ENCODE assay signal across 19 cellular contexts in genomic region chr2:227411990-227412350, GRCh38. TPM values are rescaled to one million over a fixed set of nuclear protein-coding genes. Genes with fewer than 3 reads are reported as not detected.
A peak's percentile ranks its signal among the peaks of the same experiment; 100 is the strongest.
DNase-seq lines count a peak whose midpoint lies in the region; ATAC-seq, FAIRE-seq and TF ChIP-seq lines count a peak whose summit lies in the region.
"Had no signal": no experiment of that assay in that cellular context is flagged by ENCODE, and none has a peak within 500 bp of the region (broad histone marks: within the 10 kb centered on the region; RNA-seq: fewer than 3 reads in every experiment).

No MANE protein-coding gene starts in this region.

- peak; percentile 61 for DNase-seq in DMS 273 (lab: John Stamatoyannopoulos, UW; ENCODE audit: unreplicated experiment)
- DNase-seq in DMS 273 treated with DMSO at 0.1 percent for 48 hours (lab: John Stamatoyannopoulos, UW): no peak
- peak; percentile 36 for DNase-seq in IMR-90
- DNase-seq in kidney glomerular epithelial cell (lab: John Stamatoyannopoulos, UW): peak; percentile 45
- DNase-seq in small intestine: no peak
- no peak for DNase-seq in stimulated activated CD4-positive, alpha-beta T cell treated with anti-CD3 and anti-CD28 coated beads, Interleukin-4, amount 100 ng/mL, for 1 hour
- no peak for DNase-seq in NCI-H1105 treated with DMSO at 0.1 percent for 48 hours (lab: John Stamatoyannopoulos, UW)
- DNase-seq: GF-D8; right cardiac atrium; stimulated activated naive CD4-positive, alpha-beta T cell had no signal

- peak overlapping the region; percentile 97 for H3K27ac Mint-ChIP-seq in activated naive CD8-positive, alpha-beta T cell

- no peak for ATAC-seq in IMR-90 (ENCODE audit: low read depth)
- ATAC-seq: right cardiac atrium, Right ventricle myocardium inferior had no signal

- no peak overlapping the region for H3K4ac ChIP-seq in IMR-90 (ENCODE audit: low read depth, low read length)

- no peak overlapping the region for H2AK9ac ChIP-seq in IMR-90 (replicated peaks; ENCODE audit: low read depth, low read length, poor library complexity)

- no peaks in the 10 kb centered on the region for H3K27me3 Mint-ChIP-seq in activated naive CD8-positive, alpha-beta T cell
- H3K27me3 Mint-ChIP-seq: CD4-positive, alpha-beta memory T cell had no signal

- no peak overlapping the region for H2BK15ac ChIP-seq in IMR-90 (ENCODE audit: low read depth, low read length)

- no peak overlapping the region for H3K23ac ChIP-seq in IMR-90 (ENCODE audit: low read depth, low read length)

- H3K4me3 ChIP-seq in IMR-90 (ENCODE audit: insufficient read depth, low read depth, low read length) (no peak overlapping the region), small intestine (ENCODE audit: low read depth in 1 of 2, low read length in 2 of 2) (no peak overlapping the region)
- H3K4me3 ChIP-seq: hepatocyte had no signal

- H2AK5ac ChIP-seq in IMR-90 (ENCODE audit: low read depth, low read length): no peak overlapping the region

- H4K5ac ChIP-seq in IMR-90 (ENCODE audit: low read depth, low read length): no peak overlapping the region

- TF ChIP-seq CTCF in IMR-90 (conservative IDR thresholded peaks at IDR 0.05; ENCODE audit: low read depth, low read length): no peak

- POLR2A ChIA-PET in IMR-90 (lab: Charles Lee; ENCODE audit: unreplicated experiment): no interaction called here

- no peak overlapping the region for H3K14ac ChIP-seq in IMR-90 (replicated peaks; ENCODE audit: low read depth, low read length)

- no peak overlapping the region for H3K9ac ChIP-seq in IMR-90 (ENCODE audit: low read depth, low read length)

- H3K4me1 ChIP-seq in IMR-90 (ENCODE audit: control insufficient read depth, insufficient read depth, low read length) (peaks cover 4% of the 10 kb centered on the region), small intestine (ENCODE audit: control insufficient read depth in 2 of 2, insufficient read depth in 1 of 2, low read depth in 1 of 2, low read length in 1 of 2) (peaks cover 0 to 4% of the 10 kb centered on the region in 2 donors)

- no peaks in the 10 kb centered on the region for H4K20me1 ChIP-seq in IMR-90 (ENCODE audit: insufficient read depth, low read length)

- no peak overlapping the region for H3K18ac ChIP-seq in IMR-90 (ENCODE audit: low read depth, low read length)

- no peaks in the 10 kb centered on the region for H3K9me3 Mint-ChIP-seq in activated naive CD8-positive, alpha-beta T cell (ENCODE audit: low read depth)
- H3K9me3 Mint-ChIP-seq: CD4-positive, alpha-beta memory T cell had no signal

- H4K8ac ChIP-seq in IMR-90 (ENCODE audit: low read depth in 2 of 2, low read length in 2 of 2): no peak overlapping the region

- no peaks in the 10 kb centered on the region for H3K9me1 ChIP-seq in IMR-90 (ENCODE audit: insufficient read depth, low read length)

- no peak for FAIRE-seq in small intestine (lab: Jason Lieb, UNC)

- H3K9me3 ChIP-seq in IMR-90 (ENCODE audit: control insufficient read depth, insufficient read depth, low read length) (no peaks in the 10 kb centered on the region), small intestine (ENCODE audit: control insufficient read depth, low read depth) (no peaks in the 10 kb centered on the region)

- CTCF ChIA-PET in IMR-90 (lab: Yijun Ruan, JAX): no interaction called here

- intact Hi-C loops in IMR-90 (cut with micrococcal nuclease): no loop called here

- no peak overlapping the region for H2BK120ac ChIP-seq in IMR-90 (ENCODE audit: low read depth, low read length)

- no peaks in the 10 kb centered on the region for H3K79me1 ChIP-seq in IMR-90 (ENCODE audit: low read depth in 1 of 2, low read length in 2 of 2)

- no peak overlapping the region for H4K91ac ChIP-seq in IMR-90 (ENCODE audit: insufficient read depth, low read depth, low read length)

- no peak for TF ChIP-seq RAD21 in IMR-90 (IDR thresholded peaks at IDR 0.05; ENCODE audit: low read length)

- peaks cover 65% of the 10 kb centered on the region for H3K4me1 Mint-ChIP-seq in activated naive CD8-positive, alpha-beta T cell (ENCODE audit: low read depth)

- peaks cover 4% of the 10 kb centered on the region for H3K36me3 Mint-ChIP-seq in activated naive CD8-positive, alpha-beta T cell
- H3K36me3 Mint-ChIP-seq: CD4-positive, alpha-beta memory T cell had no signal

- H3K36me3 ChIP-seq in IMR-90 (ENCODE audit: control insufficient read depth, insufficient read depth, low read length) (no peaks in the 10 kb centered on the region), small intestine (ENCODE audit: control insufficient read depth in 2 of 2, insufficient read depth in 2 of 2, low read length in 2 of 2) (no peaks in the 10 kb centered on the region)

- 83% methylated on average over 1 of the region's 3 CpGs; no CpG with 5 or more reads in 1 of the 2 experiments for WGBS in IMR-90 (ENCODE audit: extremely low coverage in 2 of 2, insufficient read length in 1 of 2), 2 experiments
- 88 to 91% (median 90%) methylated on average over 3 of the region's 3 CpGs for WGBS in small intestine, 3 donors

- TF ChIP-seq POLR2A in IMR-90 (IDR thresholded peaks at IDR 0.05; ENCODE audit: low read depth, low read length): no peak

- H2AFZ ChIP-seq in IMR-90 (replicated peaks; ENCODE audit: low read length, poor library complexity): no peak overlapping the region
- H2AFZ ChIP-seq: hepatocyte had no signal

- H3K4me2 ChIP-seq in IMR-90 (ENCODE audit: low read depth, low read length): no peak overlapping the region
- H3K4me2 ChIP-seq: hepatocyte had no signal

- dilution Hi-C loops in IMR-90 (cut with HindIII; ENCODE audit: low sequenced_read_pairs, unreplicated experiment): no loop called here

- no peak overlapping the region for H2BK20ac ChIP-seq in IMR-90 (ENCODE audit: low read depth, low read length)

- no peaks in the 10 kb centered on the region for H3K27me3 ChIP-seq in IMR-90 (ENCODE audit: control insufficient read depth, insufficient read depth, low read length)
- no peaks in the 10 kb centered on the region for H3K27me3 ChIP-seq in small intestine (ENCODE audit: control insufficient read depth in 2 of 2, insufficient read depth in 2 of 2, low read length in 2 of 2)
- H3K27me3 ChIP-seq: hepatocyte had no signal

- in situ Hi-C loops in IMR-90 (cut with MboI; ENCODE audit: low sequenced_read_pairs): no loop called here

- no TSS peak for BruUV-seq in IMR-90 (replicated peaks; lab: Mats Ljungman, UMichigan)

- H3K27ac ChIP-seq in IMR-90 (ENCODE audit: insufficient read depth, low read length) (no peak overlapping the region), small intestine (ENCODE audit: low read depth in 1 of 2, low read length in 1 of 2) (no peak overlapping the region)
- H3K27ac ChIP-seq: 22Rv1 had no signal

- H3K4me3 Mint-ChIP-seq in activated naive CD8-positive, alpha-beta T cell: peak overlapping the region; percentile 78

- no peak overlapping the region for H2BK5ac ChIP-seq in IMR-90 (ENCODE audit: low read depth, low read length, poor library complexity, severe bottlenecking)

- H3K56ac ChIP-seq in IMR-90 (ENCODE audit: extremely low read depth, insufficient read depth, low read length): no peak overlapping the region

TF ChIP-seq in IMR-90, 13 proteins besides CTCF, POLR2A, EP300 and RAD21:
- no peak for TF ChIP-seq NFE2L2 (IDR thresholded peaks at IDR 0.05; ENCODE audit: low read depth, low read length)
- TF ChIP-seq ELK1 (IDR thresholded peaks at IDR 0.05; ENCODE audit: borderline replicate concordance, low read depth, low read length): no peak

RNA-seq across cellular contexts. Expression of gene SCYGR1, which starts 24.2 kb away (rescaled TPM):
- not detected in 2 replicates for total RNA-seq in IMR-90 (2012; rRNA removed)
- polyA plus RNA-seq in IMR-90 (2012; rRNA removed) (not detected in 2 replicates), small intestine (not detected)
- not detected in 2 replicates for polyA plus RNA-seq in IMR-90 (2012; cell fraction: cytosol; rRNA removed)
- polyA plus RNA-seq in IMR-90 (2012; cell fraction: nucleus; rRNA removed; ENCODE audit: low replicate concordance): not detected in 2 replicates
- total RNA-seq: CD4-positive, alpha-beta memory T cell; hepatocyte; liver; right cardiac atrium; Right ventricle myocardium inferior; ureter had no signal
- polyA plus RNA-seq: adipose tissue; CD4-positive, alpha-beta memory T cell; hepatocyte; liver; neural cell; right cardiac atrium had no signal

RNA-seq across cellular contexts. Expression of gene TM4SF20, which starts 32.9 kb away (rescaled TPM):
- total RNA-seq in IMR-90 (2012; rRNA removed): under 0.01 TPM in 2 replicates
- polyA plus RNA-seq in IMR-90 (2012; rRNA removed) (0.03 and 0.06 TPM in 2 replicates), small intestine (100 to 1,000 TPM; 202 to 336 (median 210) TPM)
- not detected in 2 replicates for polyA plus RNA-seq in IMR-90 (2012; cell fraction: cytosol; rRNA removed)
- not detected in 2 replicates for polyA plus RNA-seq in IMR-90 (2012; cell fraction: nucleus; rRNA removed; ENCODE audit: low replicate concordance)
- total RNA-seq: CD4-positive, alpha-beta memory T cell; liver; right cardiac atrium; Right ventricle myocardium inferior; ureter had no signal
- polyA plus RNA-seq: CD4-positive, alpha-beta memory T cell; liver; neural cell; right cardiac atrium had no signal

RNA-seq across cellular contexts. Expression of gene AGFG1, which starts 60.0 kb away (rescaled TPM):
- total RNA-seq in IMR-90 (2012; rRNA removed): 93.6 and 126 TPM in 2 replicates
- 58.1 and 58.4 TPM in 2 replicates for polyA plus RNA-seq in IMR-90 (2012; rRNA removed)
- 32.7 and 34.9 TPM in 2 replicates for polyA plus RNA-seq in IMR-90 (2012; cell fraction: cytosol; rRNA removed)
- 42.7 and 106 TPM in 2 replicates for polyA plus RNA-seq in IMR-90 (2012; cell fraction: nucleus; rRNA removed; ENCODE audit: low replicate concordance)
- 10 to 100 TPM; 45.3 to 59.4 (median 58.4) TPM for polyA plus RNA-seq in small intestine

Comparison
In these comparisons a context has a peak if more than half of its experiments do, and no peak if none do; other contexts are left out.
1. DNase-seq: peak in DMS 273 (single experiment), IMR-90 (single experiment) and kidney glomerular epithelial cell (single experiment); none in DMS 273 treated with DMSO at 0.1 percent for 48 hours (single experiment), small intestine (single experiment), stimulated activated CD4-positive, alpha-beta T cell treated with anti-CD3 and anti-CD28 coated beads, Interleukin-4, amount 100 ng/mL, for 1 hour (single experiment) and NCI-H1105 treated with DMSO at 0.1 percent for 48 hours (single experiment).
2. RNA of gene TM4SF20, which starts 32.9 kb away (polyA plus RNA-seq): 202 to 336 TPM in small intestine; 0.03 to 0.06 TPM in IMR-90; every median in the first group is over 100 times any median in the second.